8 cellular contexts compared by ENCODE assay signal in genomic region chrX:120790118-120790517, GRCh38.
A peak's percentile ranks its signal among the peaks of the same experiment; 100 is the strongest.
DNase-seq lines count a peak whose midpoint lies in the region; ATAC-seq, FAIRE-seq and TF ChIP-seq lines count a peak whose summit lies in the region.

No MANE protein-coding gene starts in this region.

- H3K27ac ChIP-seq in H1 (ENCODE audit: low read depth, low read length), result no peak overlapping the region

- H3K4ac ChIP-seq in H1 (replicated peaks; ENCODE audit: insufficient read length, low read depth, low read length), result no peak overlapping the region

- H3K56ac ChIP-seq in H1 (replicated peaks; ENCODE audit: insufficient read length, low read depth, low read length), result no peak overlapping the region

- no peaks in the 10 kb centered on the region for H3K79me1 ChIP-seq in H1 (ENCODE audit: low read depth, low read length)

- H2BK5ac ChIP-seq in H1 (ENCODE audit: low read depth, low read length), result no peak overlapping the region

- H2AFZ ChIP-seq in H1 (ENCODE audit: low read length), result peak overlapping the region; percentile 97

- H3K36me3 Mint-ChIP-seq in mesothelial cell of epicardium, result no peaks in the 10 kb centered on the region

- peaks cover 7% of the 10 kb centered on the region for H3K9me3 Mint-ChIP-seq in mesothelial cell of epicardium

- H3K79me2 ChIP-seq in H1 (ENCODE audit: control insufficient read depth in 1 of 2, insufficient read depth in 2 of 2, low read length in 2 of 2), result no peaks in the 10 kb centered on the region

- no peak overlapping the region for H3K18ac ChIP-seq in H1 (ENCODE audit: extremely low read depth, low read length)

- H3K14ac ChIP-seq in H1 (ENCODE audit: insufficient read length), result no peak overlapping the region

- no peak overlapping the region for H2BK20ac ChIP-seq in H1 (ENCODE audit: low read length)

- no peak overlapping the region for H3K9ac ChIP-seq in H1 (replicated peaks in 1 of 4; ENCODE audit: extremely low read depth in 1 of 4, low read depth in 3 of 4, low read length in 3 of 4)

- H3K27me3 Mint-ChIP-seq in mesothelial cell of epicardium (ENCODE audit: low read depth), result peaks cover 17% of the 10 kb centered on the region

- H3K9me3 ChIP-seq in H1 (ENCODE audit: insufficient read depth in 2 of 2, low read depth in 1 of 2, low read length in 1 of 2), result no peaks in the 10 kb centered on the region

- H3K4me3 ChIP-seq in AG09309 (ENCODE audit: control insufficient read depth, low read depth, low read length) (no peak overlapping the region), GM12864 (ENCODE audit: low read depth, low read length) (no peak overlapping the region), H1 (ENCODE audit: extremely low read depth in 1 of 4, insufficient read depth in 2 of 4, low read depth in 3 of 4, low read length in 4 of 4) (no peak overlapping the region)

- CTCF ChIA-PET in H1 (lab: Charles Lee; ENCODE audit: partially characterized antibody), result interaction anchor here (0.6 to 1.9 kb wide), 7 partner anchors 10 to 789 kb away, joined by 3 to 6 read pairs (median 4); no protein-coding TSS in a partner anchor

- H3K36me3 ChIP-seq in H1 (ENCODE audit: control insufficient read depth in 2 of 4, insufficient read depth in 4 of 4, low read length in 3 of 4), result no peaks in the 10 kb centered on the region

- no peak for TF ChIP-seq POLR2A in H1 (IDR thresholded peaks at IDR 0.05; ENCODE audit: control extremely low read depth in 1 of 2, low read depth in 2 of 2, low read length in 2 of 2)

- H4K20me1 ChIP-seq in H1 (replicated peaks in 1 of 2; ENCODE audit: control insufficient read depth in 1 of 2, insufficient read depth in 2 of 2, low read length in 2 of 2), result no peaks in the 10 kb centered on the region

- H3K23ac ChIP-seq in H1 (ENCODE audit: insufficient read length), result no peak overlapping the region

- peak; percentile 78 to 87 for TF ChIP-seq RAD21 in H1 (IDR thresholded peaks at IDR 0.05 in 1 of 2, conservative IDR thresholded peaks at IDR 0.05 in 1 of 2; ENCODE audit: low read depth in 2 of 2, low read length in 2 of 2)

- no peaks in the 10 kb centered on the region for H3K23me2 ChIP-seq in H1 (ENCODE audit: low read depth, low read length)

- no peaks in the 10 kb centered on the region for H3K27me3 ChIP-seq in H1 (replicated peaks in 1 of 4; ENCODE audit: control insufficient read depth in 3 of 4, extremely low read depth in 1 of 4, insufficient read depth in 3 of 4, low read length in 3 of 4)

- POLR2A ChIA-PET in H1 (lab: Charles Lee; ENCODE audit: partially characterized antibody), result no interaction called here

- H4K91ac ChIP-seq in H1 (replicated peaks; ENCODE audit: insufficient read length, low read length), result no peak overlapping the region

- peak; percentile 84 for TF ChIP-seq CTCF in AG09309 (IDR thresholded peaks at IDR 0.05; ENCODE audit: control insufficient read depth, insufficient read depth, low read depth, low read length, missing control alignments)
- peak; percentile 61 for TF ChIP-seq CTCF in GM12864 (IDR thresholded peaks at IDR 0.05; ENCODE audit: low read depth, low read length, missing control alignments)
- TF ChIP-seq CTCF in H1 (IDR thresholded peaks at IDR 0.05; ENCODE audit: control extremely low read depth in 1 of 3, insufficient read depth in 1 of 3, low read depth in 1 of 3, low read length in 3 of 3), result peak in 2 of 3 experiments; percentile 48 to 60; a peak in 2 of 4 replicates
- peak; percentile 65 for TF ChIP-seq CTCF in mesothelial cell of epicardium (IDR thresholded peaks at IDR 0.05; ENCODE audit: unreplicated experiment)

- no peak overlapping the region for H2BK120ac ChIP-seq in H1 (replicated peaks; ENCODE audit: low read depth, low read length)

- no peak overlapping the region for H4K5ac ChIP-seq in H1 (ENCODE audit: insufficient read length, low read depth, low read length)

- DNase-seq in AG09309 (ENCODE audit: low read depth) (peak; percentile 55), GM12864 (ENCODE audit: low read depth) (peak; percentile 30), NCI-H146 treated with DMSO at 0.1 percent for 48 hours (lab: John Stamatoyannopoulos, UW; ENCODE audit: unreplicated experiment) (peak; percentile 9), T-helper 1 cell (peak in 3 of 5 donors; percentile 11 to 63 (median 19)), H1 (ENCODE audit: low read depth in 1 of 2, low spot score in 2 of 2) (no peak), mesothelial cell of epicardium (ENCODE audit: low spot score in 2 of 2, unreplicated experiment in 2 of 2) (no peak)

- no peaks in the 10 kb centered on the region for H3K4me1 ChIP-seq in H1 (replicated peaks in 1 of 4; ENCODE audit: control insufficient read depth in 3 of 4, insufficient read depth in 4 of 4, low read length in 3 of 4)

- H4K8ac ChIP-seq in H1 (ENCODE audit: extremely low read depth, insufficient read depth, low read length), result no peak overlapping the region

- no peaks in the 10 kb centered on the region for H3K4me1 Mint-ChIP-seq in mesothelial cell of epicardium

- peak; percentile 92 for FAIRE-seq in H1 (lab: Jason Lieb, UNC)

- H2BK15ac ChIP-seq in H1 (ENCODE audit: low read length), result no peak overlapping the region

- TF ChIP-seq EP300 in H1 (IDR thresholded peaks at IDR 0.05; ENCODE audit: borderline replicate concordance in 1 of 2, low read depth in 2 of 2, low read length in 2 of 2), result no peak

- no peak overlapping the region for H2BK12ac ChIP-seq in H1 (ENCODE audit: low read depth, low read length)

- no peak overlapping the region for H3K4me2 ChIP-seq in H1 (ENCODE audit: insufficient read depth in 1 of 2, low read depth in 2 of 2, low read length in 2 of 2)

- ATAC-seq in HG02678 (IDR thresholded peaks at IDR 0.05; ENCODE audit: unreplicated experiment), result peak; percentile 48
- no peak for ATAC-seq in HG02970 (IDR thresholded peaks at IDR 0.05; ENCODE audit: low FRiP score, unreplicated experiment)

- no peak overlapping the region for H3K27ac Mint-ChIP-seq in mesothelial cell of epicardium

- H2AK5ac ChIP-seq in H1 (ENCODE audit: low read depth, low read length), result no peak overlapping the region

- H3K4me3 Mint-ChIP-seq in mesothelial cell of epicardium, result peak overlapping the region; percentile 15

- 3% methylated on average over 5 of the region's 5 CpGs; no CpG with 5 or more reads in 1 of the 2 experiments for WGBS in H1 (ENCODE audit: extremely low coverage in 1 of 2, insufficient coverage in 1 of 2, insufficient read length in 1 of 2, insufficient replicate concordance in 2 of 2, low coverage in 1 of 2, low lambda C conversion rate in 2 of 2, missing lambda C conversion rate in 1 of 2), 2 experiments

TF ChIP-seq in H1, 55 proteins besides CTCF, POLR2A, EP300 and RAD21:
- TF ChIP-seq JUN (IDR thresholded peaks at IDR 0.05; ENCODE audit: low read depth, low read length), result no peak
- TF ChIP-seq ATF2 (IDR thresholded peaks at IDR 0.05; ENCODE audit: low read length), result no peak
- no peak for TF ChIP-seq TEAD4 (IDR thresholded peaks at IDR 0.05; ENCODE audit: low read depth, low read length)
- no peak for TF ChIP-seq EZH2 (IDR thresholded peaks at IDR 0.05; ENCODE audit: low read depth, low read length, severe bottlenecking)
- TF ChIP-seq YY1 (IDR thresholded peaks at IDR 0.05; ENCODE audit: low read depth, low read length), result no peak
- TF ChIP-seq CHD1 (IDR thresholded peaks at IDR 0.05; ENCODE audit: low read depth, low read length), result no peak

Comparison
In these comparisons a context has a peak if more than half of its experiments do, and no peak if none do; other contexts are left out.
1. DNase-seq: peak in AG09309 (single experiment), GM12864 (single experiment), NCI-H146 treated with DMSO at 0.1 percent for 48 hours (single experiment) and T-helper 1 cell (3 of 5); none in H1 (0 of 2) and mesothelial cell of epicardium (0 of 2).
2. Peak in every context shown above with its lines, with median percentiles within 50 percentile points of each other: CTCF ChIP-seq.